Comparison of ENCODE assay signal across 8 cellular contexts in the genomic region with DNA sequence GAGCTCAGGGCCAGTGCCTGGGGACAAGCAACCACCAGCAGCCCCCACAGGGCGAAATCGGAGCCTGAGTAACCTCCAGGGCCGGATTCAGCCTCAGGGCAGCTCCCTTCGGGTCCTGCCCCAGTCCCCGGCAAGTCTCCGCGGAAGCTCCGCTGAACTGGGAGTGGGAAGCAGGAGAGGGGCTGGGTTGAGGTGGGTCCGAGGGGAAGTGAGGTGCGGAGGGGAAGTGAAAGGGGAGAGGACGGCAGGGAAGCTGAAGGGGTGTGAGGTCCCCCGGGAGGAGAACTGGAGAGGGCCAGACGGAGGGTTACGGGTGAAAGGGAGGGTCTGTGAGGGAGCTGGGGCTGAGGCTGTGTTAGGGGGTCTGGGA.
DNase-seq lines count a peak whose midpoint lies in the region; ATAC-seq, FAIRE-seq and TF ChIP-seq lines count a peak whose summit lies in the region.

No MANE protein-coding gene starts in this region.

- peaks cover 11% of the 10 kb centered on the region for H3K4me1 Mint-ChIP-seq in stimulated activated effector memory CD8-positive, alpha-beta T cell treated with anti-CD3 and anti-CD28 coated beads, Interleukin-12 subunit alpha, Interleukin-12 subunit beta, amount 100 ng/mL, for 72 hours

- DNase-seq in DMS 273 (lab: John Stamatoyannopoulos, UW; ENCODE audit: unreplicated experiment) (peak; percentile 25), DMS 273 treated with DMSO at 0.1 percent for 48 hours (lab: John Stamatoyannopoulos, UW) (no peak), iPS-NIHi11 (ENCODE audit: low spot score) (peak; percentile 57), T-helper 9 cell (no peak), RCC 7860 (ENCODE audit: low spot score) (no peak)
- no peak for DNase-seq in stimulated activated effector memory CD8-positive, alpha-beta T cell treated with anti-CD3 and anti-CD28 coated beads, Interleukin-12 subunit alpha, Interleukin-12 subunit beta, amount 100 ng/mL, for 72 hours (ENCODE audit: low spot score in 2 of 2)

- ATAC-seq in SK-N-SH treated with all-trans-retinoic acid at 6 μM for 48 hours (peak; percentile 5; the same call in 1 of the 3 replicates), HG02852 (IDR thresholded peaks at IDR 0.05; ENCODE audit: unreplicated experiment) (no peak)
- ATAC-seq in stimulated activated effector memory CD8-positive, alpha-beta T cell treated with anti-CD3 and anti-CD28 coated beads, Interleukin-12 subunit alpha, Interleukin-12 subunit beta, amount 100 ng/mL, for 72 hours = no peak

- H3K27ac Mint-ChIP-seq in stimulated activated effector memory CD8-positive, alpha-beta T cell treated with anti-CD3 and anti-CD28 coated beads, Interleukin-12 subunit alpha, Interleukin-12 subunit beta, amount 100 ng/mL, for 72 hours = no peak overlapping the region

- H3K4me3 Mint-ChIP-seq in stimulated activated effector memory CD8-positive, alpha-beta T cell treated with anti-CD3 and anti-CD28 coated beads, Interleukin-12 subunit alpha, Interleukin-12 subunit beta, amount 100 ng/mL, for 72 hours = peak overlapping the region; percentile 48

- FAIRE-seq in RCC 7860 (lab: Jason Lieb, UNC) = no peak

- H3K36me3 Mint-ChIP-seq in stimulated activated effector memory CD8-positive, alpha-beta T cell treated with anti-CD3 and anti-CD28 coated beads, Interleukin-12 subunit alpha, Interleukin-12 subunit beta, amount 100 ng/mL, for 72 hours = no peaks in the 10 kb centered on the region

- no peaks in the 10 kb centered on the region for H3K9me3 Mint-ChIP-seq in stimulated activated effector memory CD8-positive, alpha-beta T cell treated with anti-CD3 and anti-CD28 coated beads, Interleukin-12 subunit alpha, Interleukin-12 subunit beta, amount 100 ng/mL, for 72 hours

TF ChIP-seq in SK-N-SH treated with all-trans-retinoic acid at 6 μM for 48 hours, 23 proteins besides CTCF, POLR2A, EP300 and RAD21:
- TF ChIP-seq ZNF8 (CRISPR knock-in tag; IDR thresholded peaks at IDR 0.05) (no peak), RARB (CRISPR knock-in tag; IDR thresholded peaks at IDR 0.05) (no peak), OSR1 (CRISPR knock-in tag; IDR thresholded peaks at IDR 0.05) (no peak), PPARA (CRISPR knock-in tag; IDR thresholded peaks at IDR 0.05; ENCODE audit: borderline replicate concordance) (no peak), GLIS3 (CRISPR knock-in tag; IDR thresholded peaks at IDR 0.05) (no peak), ZFP3 (CRISPR knock-in tag; IDR thresholded peaks at IDR 0.05) (no peak), ZFP30 (CRISPR knock-in tag; IDR thresholded peaks at IDR 0.05) (no peak)
- TF ChIP-seq, protein P1, sequence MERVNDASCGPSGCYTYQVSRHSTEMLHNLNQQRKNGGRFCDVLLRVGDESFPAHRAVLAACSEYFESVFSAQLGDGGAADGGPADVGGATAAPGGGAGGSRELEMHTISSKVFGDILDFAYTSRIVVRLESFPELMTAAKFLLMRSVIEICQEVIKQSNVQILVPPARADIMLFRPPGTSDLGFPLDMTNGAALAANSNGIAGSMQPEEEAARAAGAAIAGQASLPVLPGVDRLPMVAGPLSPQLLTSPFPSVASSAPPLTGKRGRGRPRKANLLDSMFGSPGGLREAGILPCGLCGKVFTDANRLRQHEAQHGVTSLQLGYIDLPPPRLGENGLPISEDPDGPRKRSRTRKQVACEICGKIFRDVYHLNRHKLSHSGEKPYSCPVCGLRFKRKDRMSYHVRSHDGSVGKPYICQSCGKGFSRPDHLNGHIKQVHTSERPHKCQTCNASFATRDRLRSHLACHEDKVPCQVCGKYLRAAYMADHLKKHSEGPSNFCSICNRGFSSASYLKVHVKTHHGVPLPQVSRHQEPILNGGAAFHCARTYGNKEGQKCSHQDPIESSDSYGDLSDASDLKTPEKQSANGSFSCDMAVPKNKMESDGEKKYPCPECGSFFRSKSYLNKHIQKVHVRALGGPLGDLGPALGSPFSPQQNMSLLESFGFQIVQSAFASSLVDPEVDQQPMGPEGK (CRISPR knock-in tag; IDR thresholded peaks at IDR 0.05; ENCODE audit: borderline replicate concordance) = no peak

Comparison
In these comparisons a context has a peak if more than half of its experiments do, and no peak if none do; other contexts are left out.
1. DNase-seq: peak in DMS 273 (single experiment) and iPS-NIHi11 (single experiment); none in DMS 273 treated with DMSO at 0.1 percent for 48 hours (single experiment), stimulated activated effector memory CD8-positive, alpha-beta T cell treated with anti-CD3 and anti-CD28 coated beads, Interleukin-12 subunit alpha, Interleukin-12 subunit beta, amount 100 ng/mL, for 72 hours (0 of 2), T-helper 9 cell (single experiment) and RCC 7860 (single experiment).